ENCODE assay signal across 20 cellular contexts in the genomic region with DNA sequence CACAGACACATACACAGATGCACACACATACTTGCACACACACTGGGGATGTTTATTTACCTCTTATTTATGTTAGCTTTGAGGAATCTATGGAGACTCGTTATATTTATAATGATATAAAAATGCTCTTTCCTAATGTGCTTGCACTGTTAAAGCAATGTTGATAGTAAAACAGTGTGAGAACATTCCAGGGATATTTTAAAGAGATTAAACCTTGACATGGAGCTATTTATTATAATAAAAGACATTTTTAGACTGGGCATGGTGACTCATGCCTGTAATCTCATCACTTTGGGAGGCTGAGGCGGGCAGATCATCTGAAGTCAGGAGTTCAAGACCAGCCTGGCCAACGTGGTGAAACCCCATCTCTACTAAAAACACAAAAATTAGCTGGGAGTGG.
"Had no signal": no experiment of that assay in that cellular context is flagged by ENCODE, and none has a peak within 500 bp of the region (broad histone marks: within the 10 kb centered on the region; RNA-seq: fewer than 3 reads in every experiment).

No MANE protein-coding gene starts in this region.

- H3K27me3 ChIP-seq: esophagus muscularis mucosa, tibial artery had no signal

- H3K4me1 ChIP-seq: esophagus muscularis mucosa had no signal

- H3K36me3 ChIP-seq: esophagus muscularis mucosa, tibial artery had no signal

- H3K9me3 ChIP-seq: esophagus muscularis mucosa, tibial artery had no signal

- H3K27ac ChIP-seq: esophagus muscularis mucosa, tibial artery had no signal

- DNase-seq: activated B cell treated with CpG ODN at 0.5 μM for 24 hours; activated CD4-positive, alpha-beta memory T cell treated with anti-CD3 and anti-CD28 coated beads for 36 hours; activated CD4-positive, alpha-beta T cell treated with anti-CD3 and anti-CD28 coated beads for 4 hours; activated naive CD4-positive, alpha-beta T cell; activated naive CD8-positive, alpha-beta T cell treated with anti-CD3 and anti-CD28 coated beads for 36 hours; activated T-cell treated with anti-CD3 and anti-CD28 coated beads for 4 hours; anterior cingulate cortex; cerebellar nuclear complex; dermis blood vessel endothelial cell; effector memory CD4-positive, alpha-beta T cell; foreskin fibroblast; hippocampal formation; islet precursor cell; midbrain; stimulated activated CD4-positive, alpha-beta T cell treated with anti-CD3 and anti-CD28 coated beads, Interleukin-2, amount 100 ng/mL, for 24 hours; stimulated activated naive CD8-positive, alpha-beta T cell treated with anti-CD3 and anti-CD28 coated beads, Interleukin-15, Interleukin-2, amounts not matched to agents 100 U/mL and 50 U/mL, for 24 hours; substantia nigra; tibial artery had no signal

- ATAC-seq: stimulated activated naive CD8-positive, alpha-beta T cell treated with anti-CD3 and anti-CD28 coated beads, Interleukin-15, Interleukin-2, amounts not matched to agents 100 U/mL and 50 U/mL, for 24 hours had no signal

- H3K4me3 ChIP-seq: esophagus muscularis mucosa, lung, tibial artery had no signal
